Comparison of ENCODE assay signal across 26 cellular contexts in the genomic region with DNA sequence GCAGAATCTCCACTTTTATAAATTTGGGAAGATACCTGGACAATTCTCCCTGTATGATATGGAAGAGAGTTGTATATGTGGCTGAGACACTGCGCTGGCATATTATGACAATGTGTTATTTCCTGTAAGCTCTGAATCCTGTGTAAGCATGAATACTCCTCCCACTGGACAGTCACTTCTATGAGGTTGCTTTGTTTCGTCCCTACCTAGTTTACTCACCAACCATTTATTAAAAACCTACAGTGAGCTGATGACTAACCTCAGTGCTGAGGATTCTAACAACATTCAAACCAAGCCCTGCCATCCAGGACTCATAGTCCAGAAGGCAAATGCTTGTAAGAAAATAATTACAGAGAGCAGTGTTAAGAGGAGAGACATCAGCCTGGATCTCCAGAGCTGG.
A peak's percentile ranks its signal among the peaks of the same experiment; 100 is the strongest.
DNase-seq lines count a peak whose midpoint lies in the region; ATAC-seq, FAIRE-seq and TF ChIP-seq lines count a peak whose summit lies in the region.
"Had no signal": no experiment of that assay in that cellular context is flagged by ENCODE, and none has a peak within 500 bp of the region (broad histone marks: within the 10 kb centered on the region; RNA-seq: fewer than 3 reads in every experiment).

No MANE protein-coding gene starts in this region.

- peak; percentile 83 for DNase-seq in ELR (ENCODE audit: low read depth)
- DNase-seq in HTR-8/SVneo (ENCODE audit: insufficient read length, low spot score) = peak; percentile 6
- peak; percentile 60 for DNase-seq in SW480 (ENCODE audit: low spot score)
- peak; percentile 48 for DNase-seq in glomerular visceral epithelial cell (ENCODE audit: extremely low spot score)
- DNase-seq in germinal center (ENCODE audit: low spot score) = no peak
- DNase-seq in upper lobe of left lung = no peak
- DNase-seq in activated CD4-positive, alpha-beta T cell treated with anti-CD3 and anti-CD28 coated beads for 4 hours = no peak
- DNase-seq: activated CD4-positive, CD25-positive, alpha-beta regulatory T cell treated with anti-CD3 and anti-CD28 coated beads, Interleukin-2, amount 50 U/mL, for 72 hours; activated CD8-positive, alpha-beta memory T cell treated with anti-CD3 and anti-CD28 coated beads for 24 hours; activated T-cell treated with anti-CD3 and anti-CD28 coated beads, Interleukin-2, amount 50 U/mL, for 1 hour; colonic mucosa; effector memory CD4-positive, alpha-beta T cell; GDM1; H7; NCI-H1105 treated with DMSO at 0.1 percent for 48 hours; NCI-H2107; NCI-H510A; NK-92 treated with Interleukin-12 subunit alpha and Interleukin-12 subunit beta, amount 100 ng/mL, for 24 hours; Peyer's patch; right lobe of liver; stimulated activated naive CD8-positive, alpha-beta T cell treated with anti-CD3 and anti-CD28 coated beads, Interleukin-15, Interleukin-2, amounts not matched to agents 100 U/mL and 50 U/mL, for 24 hours had no signal

- TF ChIP-seq POLR2A in upper lobe of left lung (IDR thresholded peaks at IDR 0.05) = no peak

- no peak for TF ChIP-seq EP300 in upper lobe of left lung (IDR thresholded peaks at IDR 0.05)

- H3K4me1 ChIP-seq in upper lobe of left lung = no peaks in the 10 kb centered on the region
- H3K4me1 ChIP-seq: colonic mucosa, neural progenitor cell, Peyer's patch, right lobe of liver, SJSA1 had no signal

- no peak for TF ChIP-seq CTCF in upper lobe of left lung (IDR thresholded peaks at IDR 0.05)

- FAIRE-seq in HTR-8/SVneo (lab: Jason Lieb, UNC) = peak; percentile 64
- FAIRE-seq: TTC549 had no signal

- 63 to 70% methylated on average over 2 of the region's 2 CpGs for WGBS in upper lobe of left lung, 2 donors

- no peak for ATAC-seq in upper lobe of left lung (ENCODE audit: low FRiP score in 2 of 2)
- no peak for ATAC-seq in HG02885 (IDR thresholded peaks at IDR 0.05; ENCODE audit: poor library complexity, unreplicated experiment)
- ATAC-seq: right lobe of liver; stimulated activated naive CD8-positive, alpha-beta T cell treated with anti-CD3 and anti-CD28 coated beads, Interleukin-15, Interleukin-2, amounts not matched to agents 100 U/mL and 50 U/mL, for 24 hours had no signal

- no peaks in the 10 kb centered on the region for H3K36me3 ChIP-seq in upper lobe of left lung
- H3K36me3 ChIP-seq: colonic mucosa, neural progenitor cell, Peyer's patch, right lobe of liver, SJSA1, thoracic aorta had no signal

- no peaks in the 10 kb centered on the region for H3K27me3 ChIP-seq in upper lobe of left lung
- H3K27me3 ChIP-seq: colonic mucosa, neural progenitor cell, Peyer's patch, right lobe of liver had no signal

- H3K27ac ChIP-seq in upper lobe of left lung = no peak overlapping the region
- H3K27ac ChIP-seq: colonic mucosa, neural progenitor cell, Peyer's patch, right lobe of liver, SJSA1, thoracic aorta had no signal

- no peak overlapping the region for H3K4me3 ChIP-seq in upper lobe of left lung
- H3K4me3 ChIP-seq: colonic mucosa, neural progenitor cell, Peyer's patch, right lobe of liver, SJSA1, thoracic aorta had no signal

- no peaks in the 10 kb centered on the region for H3K9me3 ChIP-seq in upper lobe of left lung
- H3K9me3 ChIP-seq: colonic mucosa, Peyer's patch, right lobe of liver, SJSA1, thoracic aorta had no signal

Comparison
In these comparisons a context has a peak if more than half of its experiments do, and no peak if none do; other contexts are left out.
1. DNase-seq: peak in ELR (single experiment), HTR-8/SVneo (single experiment), SW480 (single experiment) and glomerular visceral epithelial cell (single experiment); none in germinal center (single experiment), upper lobe of left lung (0 of 2) and activated CD4-positive, alpha-beta T cell treated with anti-CD3 and anti-CD28 coated beads for 4 hours (0 of 2).